In genomic region chr19:50626796-50627195, GRCh38 we compare ENCODE assay signal across 26 cellular contexts. TPM values are rescaled to one million over a fixed set of nuclear protein-coding genes. Genes with fewer than 3 reads are reported as not detected.
"Had no signal": no experiment of that assay in that cellular context is flagged by ENCODE, and none has a peak within 500 bp of the region (broad histone marks: within the 10 kb centered on the region; RNA-seq: fewer than 3 reads in every experiment).

No MANE protein-coding gene starts in this region.

- H3K36me3 ChIP-seq: breast epithelium had no signal

- DNase-seq: activated CD4-positive, alpha-beta memory T cell treated with anti-CD3 and anti-CD28 coated beads for 36 hours; activated CD4-positive, alpha-beta T cell treated with anti-CD3 and anti-CD28 coated beads, Interleukin-2, amount 10 ng/mL, durations not matched to agents 7 days and 5 days; activated CD4-positive, CD25-positive, alpha-beta regulatory T cell; activated CD8-positive, alpha-beta memory T cell treated with anti-CD3 and anti-CD28 coated beads for 24 hours; activated gamma-delta T cell treated with Interleukin-2 at 50 U/mL for 16 hours; activated naive CD4-positive, alpha-beta T cell treated with anti-CD3 and anti-CD28 coated beads, Interleukin-2, amount 50 U/mL, for 16 hours; activated naive CD8-positive, alpha-beta T cell treated with anti-CD3 and anti-CD28 coated beads, Interleukin-2, amount 10 ng/mL, durations not matched to agents 7 days and 5 days; activated T-cell treated with anti-CD3 and anti-CD28 coated beads, Interleukin-2, amount 50 U/mL, for 72 hours; aorta; caudate nucleus; Karpas-422; MM.1S; NCI-H1105; NCI-H1436; NCI-H1694 treated with DMSO at 0.1 percent for 48 hours; NCI-H2029 treated with DMSO at 0.1 percent for 48 hours; NCI-H510A treated with DMSO at 0.1 percent for 48 hours; NCI-H69; SHP77 treated with DMSO at 0.1 percent for 48 hours; T-cell; T-helper 2 cell; T1000 had no signal

- H3K27ac ChIP-seq: breast epithelium, VCaP had no signal

- H3K9me3 ChIP-seq: breast epithelium had no signal

- H3K27ac Mint-ChIP-seq: activated CD4-positive, alpha-beta memory T cell treated with anti-CD3 and anti-CD28 coated beads for 36 hours; activated CD4-positive, alpha-beta T cell treated with anti-CD3 and anti-CD28 coated beads, Interleukin-2, amount 10 ng/mL, durations not matched to agents 7 days and 5 days; activated naive CD8-positive, alpha-beta T cell treated with anti-CD3 and anti-CD28 coated beads, Interleukin-2, amount 10 ng/mL, durations not matched to agents 7 days and 5 days; activated T-cell treated with anti-CD3 and anti-CD28 coated beads, Interleukin-2, amount 50 U/mL, for 72 hours; activated T-helper 2 cell treated with anti-CD3 and anti-CD28 coated beads, Interferon-gamma antibody, Interleukin-2, Interleukin-4, amounts not matched to agents 10 μg/mL and 5 μg/mL and 100 μg/mL, durations not matched to agents 14 hours and 24 hours and 36 hours had no signal

- H3K4me3 Mint-ChIP-seq: activated CD4-positive, alpha-beta memory T cell treated with anti-CD3 and anti-CD28 coated beads for 36 hours; activated CD4-positive, alpha-beta T cell treated with anti-CD3 and anti-CD28 coated beads, Interleukin-2, amount 10 ng/mL, durations not matched to agents 7 days and 5 days; activated naive CD8-positive, alpha-beta T cell treated with anti-CD3 and anti-CD28 coated beads, Interleukin-2, amount 10 ng/mL, durations not matched to agents 7 days and 5 days; activated T-cell treated with anti-CD3 and anti-CD28 coated beads, Interleukin-2, amount 50 U/mL, for 72 hours; T-cell had no signal

- H3K9me3 Mint-ChIP-seq: activated CD4-positive, alpha-beta memory T cell treated with anti-CD3 and anti-CD28 coated beads for 36 hours; activated CD4-positive, alpha-beta T cell treated with anti-CD3 and anti-CD28 coated beads, Interleukin-2, amount 10 ng/mL, durations not matched to agents 7 days and 5 days; activated naive CD8-positive, alpha-beta T cell treated with anti-CD3 and anti-CD28 coated beads, Interleukin-2, amount 10 ng/mL, durations not matched to agents 7 days and 5 days; activated T-cell treated with anti-CD3 and anti-CD28 coated beads, Interleukin-2, amount 50 U/mL, for 72 hours; activated T-helper 2 cell treated with anti-CD3 and anti-CD28 coated beads, Interferon-gamma antibody, Interleukin-2, Interleukin-4, amounts not matched to agents 10 μg/mL and 5 μg/mL and 100 μg/mL, durations not matched to agents 14 hours and 24 hours and 36 hours; T-cell had no signal

- H3K36me3 Mint-ChIP-seq: activated CD4-positive, alpha-beta memory T cell treated with anti-CD3 and anti-CD28 coated beads for 36 hours; activated naive CD8-positive, alpha-beta T cell treated with anti-CD3 and anti-CD28 coated beads, Interleukin-2, amount 10 ng/mL, durations not matched to agents 7 days and 5 days; T-cell had no signal

- H3K4me1 Mint-ChIP-seq: activated CD4-positive, alpha-beta T cell treated with anti-CD3 and anti-CD28 coated beads, Interleukin-2, amount 10 ng/mL, durations not matched to agents 7 days and 5 days; activated naive CD8-positive, alpha-beta T cell treated with anti-CD3 and anti-CD28 coated beads, Interleukin-2, amount 10 ng/mL, durations not matched to agents 7 days and 5 days; T-cell had no signal

- H3K4me3 ChIP-seq: breast epithelium, K562 had no signal

- H3K27me3 Mint-ChIP-seq: activated CD4-positive, alpha-beta T cell treated with anti-CD3 and anti-CD28 coated beads, Interleukin-2, amount 10 ng/mL, durations not matched to agents 7 days and 5 days; activated naive CD8-positive, alpha-beta T cell treated with anti-CD3 and anti-CD28 coated beads, Interleukin-2, amount 10 ng/mL, durations not matched to agents 7 days and 5 days had no signal

- H3K4me1 ChIP-seq: breast epithelium had no signal

- ATAC-seq: activated T-cell treated with anti-CD3 and anti-CD28 coated beads, Interleukin-2, amount 50 U/mL, for 72 hours; K562; T-cell had no signal

RNA-seq across cellular contexts. Expression of gene SYT3, which starts 12.9 kb away (rescaled TPM):
- total RNA-seq: activated CD4-positive, alpha-beta memory T cell treated with anti-CD3 and anti-CD28 coated beads for 36 hours; activated CD4-positive, alpha-beta T cell treated with anti-CD3 and anti-CD28 coated beads, Interleukin-2, amount 10 ng/mL, durations not matched to agents 7 days and 5 days; activated T-helper 2 cell treated with anti-CD3 and anti-CD28 coated beads, Interferon-gamma antibody, Interleukin-2, Interleukin-4, amounts not matched to agents 10 μg/mL and 5 μg/mL and 100 μg/mL, durations not matched to agents 14 hours and 24 hours and 36 hours had no signal
- polyA plus RNA-seq: aorta had no signal

RNA-seq across cellular contexts. Expression of gene C19orf81, which starts 22.4 kb away (rescaled TPM):
- total RNA-seq: activated CD4-positive, alpha-beta T cell treated with anti-CD3 and anti-CD28 coated beads, Interleukin-2, amount 10 ng/mL, durations not matched to agents 7 days and 5 days; activated T-helper 2 cell treated with anti-CD3 and anti-CD28 coated beads, Interferon-gamma antibody, Interleukin-2, Interleukin-4, amounts not matched to agents 10 μg/mL and 5 μg/mL and 100 μg/mL, durations not matched to agents 14 hours and 24 hours and 36 hours; aorta; breast epithelium had no signal
- polyA plus RNA-seq: aorta had no signal

RNA-seq across cellular contexts. Expression of gene LRRC4B, which starts 58.6 kb away (rescaled TPM):
- total RNA-seq: activated CD4-positive, alpha-beta memory T cell treated with anti-CD3 and anti-CD28 coated beads for 36 hours; activated CD4-positive, alpha-beta T cell treated with anti-CD3 and anti-CD28 coated beads, Interleukin-2, amount 10 ng/mL, durations not matched to agents 7 days and 5 days; activated naive CD8-positive, alpha-beta T cell treated with anti-CD3 and anti-CD28 coated beads, Interleukin-2, amount 10 ng/mL, durations not matched to agents 7 days and 5 days; activated T-helper 2 cell treated with anti-CD3 and anti-CD28 coated beads, Interferon-gamma antibody, Interleukin-2, Interleukin-4, amounts not matched to agents 10 μg/mL and 5 μg/mL and 100 μg/mL, durations not matched to agents 14 hours and 24 hours and 36 hours; T-cell had no signal
